In genomic region chr17:75998327-75998795, GRCh38 we compare ENCODE assay signal across 3 cellular contexts.
TF ChIP-seq lines count a peak whose summit lies in the region.

No MANE protein-coding gene starts in this region.

TF ChIP-seq in HEK293, 187 proteins besides CTCF, POLR2A, EP300 and RAD21:
- TF ChIP-seq GLI4 (tag by site-specific recombination; IDR thresholded peaks at IDR 0.05) (no peak), ZNF121 (tag by site-specific recombination; IDR thresholded peaks at IDR 0.05) (peak; percentile 60; the same call in 1 of the 2 replicates), ZNF548 (tag by site-specific recombination; IDR thresholded peaks at IDR 0.05) (no peak)

TF ChIP-seq in liver, 16 proteins besides CTCF, POLR2A, EP300 and RAD21:
- TF ChIP-seq, protein P1, sequence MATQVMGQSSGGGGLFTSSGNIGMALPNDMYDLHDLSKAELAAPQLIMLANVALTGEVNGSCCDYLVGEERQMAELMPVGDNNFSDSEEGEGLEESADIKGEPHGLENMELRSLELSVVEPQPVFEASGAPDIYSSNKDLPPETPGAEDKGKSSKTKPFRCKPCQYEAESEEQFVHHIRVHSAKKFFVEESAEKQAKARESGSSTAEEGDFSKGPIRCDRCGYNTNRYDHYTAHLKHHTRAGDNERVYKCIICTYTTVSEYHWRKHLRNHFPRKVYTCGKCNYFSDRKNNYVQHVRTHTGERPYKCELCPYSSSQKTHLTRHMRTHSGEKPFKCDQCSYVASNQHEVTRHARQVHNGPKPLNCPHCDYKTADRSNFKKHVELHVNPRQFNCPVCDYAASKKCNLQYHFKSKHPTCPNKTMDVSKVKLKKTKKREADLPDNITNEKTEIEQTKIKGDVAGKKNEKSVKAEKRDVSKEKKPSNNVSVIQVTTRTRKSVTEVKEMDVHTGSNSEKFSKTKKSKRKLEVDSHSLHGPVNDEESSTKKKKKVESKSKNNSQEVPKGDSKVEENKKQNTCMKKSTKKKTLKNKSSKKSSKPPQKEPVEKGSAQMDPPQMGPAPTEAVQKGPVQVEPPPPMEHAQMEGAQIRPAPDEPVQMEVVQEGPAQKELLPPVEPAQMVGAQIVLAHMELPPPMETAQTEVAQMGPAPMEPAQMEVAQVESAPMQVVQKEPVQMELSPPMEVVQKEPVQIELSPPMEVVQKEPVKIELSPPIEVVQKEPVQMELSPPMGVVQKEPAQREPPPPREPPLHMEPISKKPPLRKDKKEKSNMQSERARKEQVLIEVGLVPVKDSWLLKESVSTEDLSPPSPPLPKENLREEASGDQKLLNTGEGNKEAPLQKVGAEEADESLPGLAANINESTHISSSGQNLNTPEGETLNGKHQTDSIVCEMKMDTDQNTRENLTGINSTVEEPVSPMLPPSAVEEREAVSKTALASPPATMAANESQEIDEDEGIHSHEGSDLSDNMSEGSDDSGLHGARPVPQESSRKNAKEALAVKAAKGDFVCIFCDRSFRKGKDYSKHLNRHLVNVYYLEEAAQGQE (IDR thresholded peaks at IDR 0.05): peak; percentile 33
- TF ChIP-seq ZBTB33 (IDR thresholded peaks at IDR 0.05) (no peak), YY1 (IDR thresholded peaks at IDR 0.05) (no peak), RXRA (IDR thresholded peaks at IDR 0.05) (peak; percentile 61 to 79), HNF4G (IDR thresholded peaks at IDR 0.05) (no peak), SP1 (IDR thresholded peaks at IDR 0.05) (peak; percentile 71), HNF4A (conservative IDR thresholded peaks at IDR 0.05) (peak in 1 of 2 donors; percentile 56), FOXA1 (IDR thresholded peaks at IDR 0.05) (no peak), JUND (IDR thresholded peaks at IDR 0.05) (no peak), ATF3 (IDR thresholded peaks at IDR 0.05) (no peak), TAF1 (conservative IDR thresholded peaks at IDR 0.05) (no peak), NR2F2 (IDR thresholded peaks at IDR 0.05) (no peak), EGR1 (IDR thresholded peaks at IDR 0.05; ENCODE audit: low read depth in 2 of 2) (no peak), GABPA (IDR thresholded peaks at IDR 0.05 in 1 of 2, conservative IDR thresholded peaks at IDR 0.05 in 1 of 2) (no peak), FOXA2 (IDR thresholded peaks at IDR 0.05) (no peak)
- TF ChIP-seq, protein P2, sequence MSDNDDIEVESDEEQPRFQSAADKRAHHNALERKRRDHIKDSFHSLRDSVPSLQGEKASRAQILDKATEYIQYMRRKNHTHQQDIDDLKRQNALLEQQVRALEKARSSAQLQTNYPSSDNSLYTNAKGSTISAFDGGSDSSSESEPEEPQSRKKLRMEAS (IDR thresholded peaks at IDR 0.05): no peak

TF ChIP-seq in SK-N-SH, 30 proteins besides CTCF, POLR2A, EP300 and RAD21 (continued from another document):
- no peak for TF ChIP-seq CHD2 (IDR thresholded peaks at IDR 0.05; ENCODE audit: low read length, partially characterized antibody)
- TF ChIP-seq EZH2phosphoT487 (IDR thresholded peaks at IDR 0.05; ENCODE audit: borderline replicate concordance, low read depth): no peak
